8 cellular contexts compared by ENCODE assay signal in the genomic region with DNA sequence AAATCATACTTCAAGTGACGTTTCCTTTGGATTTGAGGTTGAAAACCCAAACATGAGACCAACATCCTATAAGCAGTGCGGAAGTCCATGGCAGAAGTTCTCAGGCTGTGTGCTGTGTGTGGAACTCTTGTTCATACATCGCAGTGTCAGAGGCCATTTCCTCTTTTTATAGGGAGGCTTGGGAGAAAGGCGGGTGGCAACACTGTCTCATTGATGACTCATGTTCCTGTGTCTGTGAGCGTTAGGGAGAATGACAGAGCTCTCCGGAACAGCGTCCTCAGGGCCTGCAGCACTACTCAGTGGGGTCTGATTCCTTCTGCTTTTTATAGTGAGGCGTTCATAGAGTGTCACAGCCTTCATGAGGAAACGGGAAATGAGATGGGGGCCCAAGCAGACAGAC.
DNase-seq lines count a peak whose midpoint lies in the region; ATAC-seq, FAIRE-seq and TF ChIP-seq lines count a peak whose summit lies in the region.

No MANE protein-coding gene starts in this region.

- CTCF ChIA-PET in PC-3 (lab: Charles Lee), result no interaction called here
- CTCF ChIA-PET in endothelial cell of umbilical vein (lab: Charles Lee), result interaction anchor here (1.1 to 3.2 kb wide), 5 partner anchors 9 to 71 kb away, joined by 3 to 37 read pairs (median 5); no protein-coding TSS in a partner anchor

- no peaks in the 10 kb centered on the region for H3K9me3 Mint-ChIP-seq in GM23338

- intact Hi-C loops in PC-3 (cut with micrococcal nuclease), result loop anchor here (2.0 kb wide), 1 partner anchor 60 kb away; no protein-coding TSS in a partner anchor
- intact Hi-C loops in endothelial cell of umbilical vein (cut with micrococcal nuclease), result loop anchor here (1.0 to 2.0 kb wide), 8 partner anchors 10 to 182 kb away; partner anchors contain the start of gene MYO10

- no peaks in the 10 kb centered on the region for H3K79me2 ChIP-seq in GM23338 (replicated peaks; ENCODE audit: insufficient read depth)
- no peaks in the 10 kb centered on the region for H3K79me2 ChIP-seq in PC-3 (ENCODE audit: low read length)
- H3K79me2 ChIP-seq in endothelial cell of umbilical vein (ENCODE audit: control insufficient read depth, insufficient read depth, low read length), result no peaks in the 10 kb centered on the region

- H3K4me3 ChIP-seq in GM23338, result no peak overlapping the region
- H3K4me3 ChIP-seq in PC-3 (ENCODE audit: low read length), result no peak overlapping the region; the same call in 1 of the 2 replicates
- H3K4me3 ChIP-seq in endothelial cell of umbilical vein (replicated peaks in 1 of 3; ENCODE audit: insufficient read depth in 1 of 3, low read depth in 1 of 3, low read length in 3 of 3), result no peak overlapping the region
- no peak overlapping the region for H3K4me3 ChIP-seq in muscle layer of duodenum (ENCODE audit: low read depth in 1 of 2, low read length in 2 of 2)

- peak; percentile 99 for FAIRE-seq in endothelial cell of umbilical vein (lab: Jason Lieb, UNC)

- BruUV-seq in PC-3 (replicated peaks; lab: Mats Ljungman, UMichigan), result no TSS peak
- BruUV-seq in endothelial cell of umbilical vein (replicated peaks; lab: Mats Ljungman, UMichigan), result no TSS peak

- peak; percentile 64 for TF ChIP-seq POLR2A in endothelial cell of umbilical vein (IDR thresholded peaks at IDR 0.05; ENCODE audit: low read depth, low read length)

- H3K4me2 ChIP-seq in GM23338 (no peak overlapping the region), PC-3 (ENCODE audit: low read length) (peak overlapping the region; percentile 57), endothelial cell of umbilical vein (ENCODE audit: insufficient read depth, low read length) (peak overlapping the region; percentile 26)

- H3K27ac ChIP-seq in GM23338 (ENCODE audit: low read depth) (no peak overlapping the region), PC-3 (ENCODE audit: low read length) (peak overlapping the region; percentile 83), endothelial cell of umbilical vein (ENCODE audit: insufficient read depth, low read depth, low read length) (peak overlapping the region; percentile 85), muscle layer of duodenum (ENCODE audit: low read length) (peak overlapping the region; percentile 21)

- DNase-seq in CD1c-positive myeloid dendritic cell (ENCODE audit: extremely low spot score), result peak; percentile 97
- no peak for DNase-seq in GM23338 (ENCODE audit: low spot score)
- peak; percentile 100 for DNase-seq in PC-3
- peak; percentile 99 for DNase-seq in endothelial cell of umbilical vein (ENCODE audit: low read depth, low spot score)
- no peak for DNase-seq in epidermal melanocyte (ENCODE audit: insufficient read length, low spot score)
- DNase-seq in GM13977 (ENCODE audit: low spot score), result no peak
- DNase-seq in activated CD8-positive, alpha-beta memory T cell treated with anti-CD3 and anti-CD28 coated beads, Interleukin-2, amount 50 U/mL, for 48 hours, result no peak

- H3K9ac ChIP-seq in PC-3 (ENCODE audit: low read length), result peak overlapping the region; percentile 60
- peak overlapping the region; percentile 59 for H3K9ac ChIP-seq in endothelial cell of umbilical vein (replicated peaks; ENCODE audit: extremely low read depth, insufficient read depth, low read length)

- H3K27me3 Mint-ChIP-seq in GM23338 (ENCODE audit: insufficient read depth, low read depth, poor library complexity), result peaks cover 7% of the 10 kb centered on the region

- in situ Hi-C loops in GM13977 (cut with MboI; ENCODE audit: low pct_unique_long_range_greater_than_20kb, low sequenced_read_pairs, unreplicated experiment), result no loop called here

- ATAC-seq in GM23338 (no peak), PC-3 (peak; percentile 97)

- H3K27me3 ChIP-seq in GM23338 (ENCODE audit: insufficient read depth), result no peaks in the 10 kb centered on the region
- no peaks in the 10 kb centered on the region for H3K27me3 ChIP-seq in PC-3 (ENCODE audit: low read length)
- no peaks in the 10 kb centered on the region for H3K27me3 ChIP-seq in endothelial cell of umbilical vein (ENCODE audit: control insufficient read depth in 2 of 2, insufficient read depth in 2 of 2, low read length in 2 of 2)
- no peaks in the 10 kb centered on the region for H3K27me3 ChIP-seq in muscle layer of duodenum (ENCODE audit: low read depth, low read length)

- H3F3A ChIP-seq in GM23338 (replicated peaks; ENCODE audit: low read depth), result no peaks in the 10 kb centered on the region
- H3F3A ChIP-seq in PC-3 (ENCODE audit: low read length, unreplicated experiment), result no peaks in the 10 kb centered on the region

- no peak overlapping the region for H3K4me3 Mint-ChIP-seq in GM23338

- H3K9me1 ChIP-seq in endothelial cell of umbilical vein (replicated peaks; ENCODE audit: control insufficient read depth, extremely low read depth, insufficient read depth, low read length), result no peaks in the 10 kb centered on the region

- H3K4me1 ChIP-seq in GM23338 (ENCODE audit: insufficient read depth) (peaks cover 20% of the 10 kb centered on the region), PC-3 (ENCODE audit: insufficient read depth, low read length) (peaks cover 34% of the 10 kb centered on the region), endothelial cell of umbilical vein (ENCODE audit: control insufficient read depth, extremely low read depth, insufficient read depth, low read length) (peaks cover 32% of the 10 kb centered on the region), muscle layer of duodenum (ENCODE audit: control insufficient read depth in 1 of 2, insufficient read depth in 2 of 2, low read length in 2 of 2) (no peaks in the 10 kb centered on the region)

- POLR2A ChIA-PET in PC-3 (lab: Charles Lee; ENCODE audit: unreplicated experiment) (no interaction called here), endothelial cell of umbilical vein (lab: Charles Lee) (interaction anchor here (0.7 to 1.2 kb wide), 2 partner anchors 14 to 186 kb away, joined by 3 to 5 read pairs; no protein-coding TSS in a partner anchor)

- peaks cover 15% of the 10 kb centered on the region for H3K4me1 Mint-ChIP-seq in GM23338

- H3K27ac Mint-ChIP-seq in GM23338, result no peak overlapping the region

- TF ChIP-seq CTCF in GM23338 (conservative IDR thresholded peaks at IDR 0.05; ENCODE audit: low read depth in 2 of 2), result no peak
- no peak for TF ChIP-seq CTCF in PC-3 (conservative IDR thresholded peaks at IDR 0.05; ENCODE audit: low read depth, low read length)
- no peak for TF ChIP-seq CTCF in endothelial cell of umbilical vein (IDR thresholded peaks at IDR 0.05; ENCODE audit: extremely low read depth in 1 of 2, insufficient read depth in 1 of 2, low read depth in 1 of 2, low read length in 2 of 2)
- no peak for TF ChIP-seq CTCF in GM13977 (IDR thresholded peaks at IDR 0.05; ENCODE audit: extremely low read depth, insufficient read depth, missing control alignments)

- dilution Hi-C loops in endothelial cell of umbilical vein (cut with MboI; ENCODE audit: extremely low pct_ligation_motif_present, low sequenced_read_pairs), result no loop called here

- H2AFZ ChIP-seq in GM23338 (peak overlapping the region; percentile 66; the same call in 1 of the 2 replicates), PC-3 (ENCODE audit: low read length) (peak overlapping the region; percentile 52), endothelial cell of umbilical vein (ENCODE audit: low read depth, low read length) (no peak overlapping the region)

- H4K20me1 ChIP-seq in GM23338 (replicated peaks; ENCODE audit: insufficient read depth) (no peaks in the 10 kb centered on the region), PC-3 (ENCODE audit: low read length) (no peaks in the 10 kb centered on the region), endothelial cell of umbilical vein (replicated peaks; ENCODE audit: control insufficient read depth, extremely low read depth, insufficient read depth, low read length) (no peaks in the 10 kb centered on the region)

- no peaks in the 10 kb centered on the region for H3K9me3 ChIP-seq in PC-3 (ENCODE audit: low read length)
- H3K9me3 ChIP-seq in endothelial cell of umbilical vein (replicated peaks; ENCODE audit: control insufficient read depth, insufficient read depth, low read length), result no peaks in the 10 kb centered on the region
- H3K9me3 ChIP-seq in muscle layer of duodenum (ENCODE audit: control insufficient read depth in 1 of 2, low read length in 2 of 2), result no peaks in the 10 kb centered on the region

- no peaks in the 10 kb centered on the region for H3K36me3 Mint-ChIP-seq in GM23338 (ENCODE audit: low read depth)

- H3K36me3 ChIP-seq in GM23338 (ENCODE audit: insufficient read depth) (no peaks in the 10 kb centered on the region), PC-3 (ENCODE audit: low read depth, low read length) (no peaks in the 10 kb centered on the region), endothelial cell of umbilical vein (ENCODE audit: control insufficient read depth in 2 of 2, extremely low read depth in 1 of 2, insufficient read depth in 2 of 2, low read length in 2 of 2) (no peaks in the 10 kb centered on the region), muscle layer of duodenum (ENCODE audit: control insufficient read depth in 1 of 2, insufficient read depth in 2 of 2, low read length in 2 of 2) (no peaks in the 10 kb centered on the region)

- H3K9me2 ChIP-seq in GM23338 (ENCODE audit: insufficient read depth) (no peaks in the 10 kb centered on the region), PC-3 (replicated peaks; ENCODE audit: low read length) (no peaks in the 10 kb centered on the region)

TF ChIP-seq in GM23338, 12 proteins besides CTCF, POLR2A, EP300 and RAD21 (continues in another document):
- TF ChIP-seq NANOG (IDR thresholded peaks at IDR 0.05; ENCODE audit: borderline replicate concordance) (no peak), JUNB (IDR thresholded peaks at IDR 0.05; ENCODE audit: unreplicated experiment) (no peak)

TF ChIP-seq in endothelial cell of umbilical vein, 7 proteins besides CTCF, POLR2A, EP300 and RAD21:
- TF ChIP-seq GATA2 (IDR thresholded peaks at IDR 0.05; ENCODE audit: insufficient read depth, insufficient read length, low read depth, low read length), result peak; percentile 79
- TF ChIP-seq POLR2AphosphoS5 (IDR thresholded peaks at IDR 0.05; ENCODE audit: insufficient read depth, low read depth, low read length), result peak; percentile 91
- no peak for TF ChIP-seq MYC (IDR thresholded peaks at IDR 0.05; ENCODE audit: low read depth, low read length)
- TF ChIP-seq, protein P1, sequence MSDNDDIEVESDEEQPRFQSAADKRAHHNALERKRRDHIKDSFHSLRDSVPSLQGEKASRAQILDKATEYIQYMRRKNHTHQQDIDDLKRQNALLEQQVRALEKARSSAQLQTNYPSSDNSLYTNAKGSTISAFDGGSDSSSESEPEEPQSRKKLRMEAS (IDR thresholded peaks at IDR 0.05; ENCODE audit: insufficient read depth, insufficient read length), result no peak
- TF ChIP-seq FOS (IDR thresholded peaks at IDR 0.05; ENCODE audit: borderline replicate concordance, insufficient read depth, low read length), result peak; percentile 99
- TF ChIP-seq EZH2 (IDR thresholded peaks at IDR 0.05; ENCODE audit: borderline replicate concordance, low read depth, low read length, severe bottlenecking), result no peak
- peak; percentile 99 for TF ChIP-seq JUN (IDR thresholded peaks at IDR 0.05; ENCODE audit: borderline replicate concordance, insufficient read depth, insufficient read length, low read depth)

Comparison
In these comparisons a context has a peak if more than half of its experiments do, and no peak if none do; other contexts are left out.
1. DNase-seq: peak in CD1c-positive myeloid dendritic cell (single experiment), PC-3 (single experiment) and endothelial cell of umbilical vein (single experiment); none in GM23338 (single experiment), epidermal melanocyte (single experiment), GM13977 (single experiment) and activated CD8-positive, alpha-beta memory T cell treated with anti-CD3 and anti-CD28 coated beads, Interleukin-2, amount 50 U/mL, for 48 hours (single experiment).